ENCODE assay signal across 8 cellular contexts in the genomic region with DNA sequence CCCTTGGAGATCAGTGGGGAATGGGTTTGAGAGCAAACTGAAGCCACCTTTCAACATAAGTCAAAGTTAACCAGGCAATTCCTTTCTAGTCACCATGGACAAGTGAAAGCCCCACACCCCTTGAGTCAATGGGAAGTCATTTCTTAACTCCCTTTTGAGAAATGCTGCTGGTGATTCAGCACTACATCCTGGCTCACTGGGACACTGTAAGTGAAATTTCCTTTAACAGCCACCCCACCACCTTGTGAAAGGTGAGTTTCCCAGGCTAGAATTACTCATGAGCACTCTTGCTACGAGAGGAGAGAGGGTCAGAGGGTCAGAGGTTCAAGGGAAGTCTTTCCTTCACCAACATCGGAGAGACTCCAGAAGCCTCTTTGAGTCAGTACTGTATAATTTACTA.
DNase-seq lines count a peak whose midpoint lies in the region; ATAC-seq, FAIRE-seq and TF ChIP-seq lines count a peak whose summit lies in the region.

No MANE protein-coding gene starts in this region.

- H3K4me1 Mint-ChIP-seq in dendritic cell treated with granulocyte-macrophage colony-stimulating factor and Interleukin-4, amounts not matched to agents 40 ng/mL and 50 ng/mL, for 4 days (ENCODE audit: low read depth) = peaks cover 35% of the 10 kb centered on the region

- no peaks in the 10 kb centered on the region for H3K9me3 Mint-ChIP-seq in dendritic cell treated with granulocyte-macrophage colony-stimulating factor and Interleukin-4, amounts not matched to agents 40 ng/mL and 50 ng/mL, for 4 days

- FAIRE-seq in D721Med (lab: Jason Lieb, UNC) = no peak

- H3K27ac Mint-ChIP-seq in dendritic cell treated with granulocyte-macrophage colony-stimulating factor and Interleukin-4, amounts not matched to agents 40 ng/mL and 50 ng/mL, for 4 days = peak overlapping the region; percentile 83

- H3K27me3 Mint-ChIP-seq in dendritic cell treated with granulocyte-macrophage colony-stimulating factor and Interleukin-4, amounts not matched to agents 40 ng/mL and 50 ng/mL, for 4 days = no peaks in the 10 kb centered on the region

- DNase-seq in A172 (ENCODE audit: low spot score) = peak; percentile 70
- DNase-seq in ecto neural progenitor cell (ENCODE audit: low spot score) = no peak
- no peak for DNase-seq in D721Med (ENCODE audit: insufficient read length, low spot score)
- no peak for DNase-seq in G401 (ENCODE audit: low spot score)

- intact Hi-C loops in dendritic cell treated with granulocyte-macrophage colony-stimulating factor and Interleukin-4, amounts not matched to agents 40 ng/mL and 50 ng/mL, for 4 days (cut with micrococcal nuclease) = loop anchor here (5.0 kb wide), 1 partner anchor 43 kb away; no protein-coding TSS in a partner anchor

- no peak for TF ChIP-seq CTCF in D721Med (IDR thresholded peaks at IDR 0.05; ENCODE audit: insufficient read depth, missing control alignments)

- in situ Hi-C loops in G401 (cut with HindIII; ENCODE audit: low sequenced_read_pairs) = no loop called here

- ATAC-seq in GM18909 (IDR thresholded peaks at IDR 0.05; ENCODE audit: poor library complexity, unreplicated experiment) (peak; percentile 70), HG03378 (IDR thresholded peaks at IDR 0.05; ENCODE audit: unreplicated experiment) (peak; percentile 81), HG03280 (IDR thresholded peaks at IDR 0.05; ENCODE audit: unreplicated experiment) (no peak)

- H3K36me3 Mint-ChIP-seq in dendritic cell treated with granulocyte-macrophage colony-stimulating factor and Interleukin-4, amounts not matched to agents 40 ng/mL and 50 ng/mL, for 4 days (ENCODE audit: low read depth) = no peaks in the 10 kb centered on the region

- H3K4me3 Mint-ChIP-seq in dendritic cell treated with granulocyte-macrophage colony-stimulating factor and Interleukin-4, amounts not matched to agents 40 ng/mL and 50 ng/mL, for 4 days = no peak overlapping the region
